ENCODE assay signal across 9 cellular contexts in genomic region chr7:73865738-73866445, GRCh38. TPM values are rescaled to one million over a fixed set of nuclear protein-coding genes. Genes with fewer than 3 reads are reported as not detected.
DNase-seq lines count a peak whose midpoint lies in the region; ATAC-seq and TF ChIP-seq lines count a peak whose summit lies in the region.
"Had no signal": no experiment of that assay in that cellular context is flagged by ENCODE, and none has a peak within 500 bp of the region (broad histone marks: within the 10 kb centered on the region; RNA-seq: fewer than 3 reads in every experiment).

No MANE protein-coding gene starts in this region.

- no peak overlapping the region for H2BK5ac ChIP-seq in trophoblast cell (ENCODE audit: low read depth, low read length, poor library complexity)

- H4K20me1 ChIP-seq in HCT116 (ENCODE audit: insufficient read depth) (no peaks in the 10 kb centered on the region), fibroblast of lung (ENCODE audit: control insufficient read depth, extremely low read depth, insufficient read depth, low read length) (no peaks in the 10 kb centered on the region)

- H2BK120ac ChIP-seq in trophoblast cell (ENCODE audit: insufficient read depth, low read length, poor library complexity): no peak overlapping the region

- H3K9me3 ChIP-seq in HCT116 (ENCODE audit: control insufficient read depth in 1 of 2, insufficient read depth in 1 of 2, low read depth in 1 of 2, low read length in 2 of 2) (no peaks in the 10 kb centered on the region), SJCRH30 (replicated peaks) (no peaks in the 10 kb centered on the region), fibroblast of lung (ENCODE audit: control insufficient read depth, insufficient read depth, low read depth, low read length) (no peaks in the 10 kb centered on the region), trophoblast cell (ENCODE audit: insufficient read depth, low read depth, low read length) (peaks cover 2% of the 10 kb centered on the region)
- H3K9me3 ChIP-seq in effector memory CD4-positive, alpha-beta T cell (ENCODE audit: control insufficient read depth, low read length): no peaks in the 10 kb centered on the region

- no peak overlapping the region for H3K18ac ChIP-seq in trophoblast cell (ENCODE audit: low read length)

- TF ChIP-seq RAD21 in HCT116 (IDR thresholded peaks at IDR 0.05; ENCODE audit: low read depth): peak; percentile 91

- no peaks in the 10 kb centered on the region for H3K9me2 ChIP-seq in HCT116 (ENCODE audit: insufficient read depth)

- CTCF ChIA-PET in HCT116 (lab: Charles Lee): interaction anchor here (2.8 kb wide), 1 partner anchor 160 kb away, joined by 23 read pairs; no protein-coding TSS in a partner anchor

- H4K12ac ChIP-seq in trophoblast cell (ENCODE audit: low read depth, low read length): no peak overlapping the region

- H3K14ac ChIP-seq in trophoblast cell (ENCODE audit: low read length): no peak overlapping the region

- no peaks in the 10 kb centered on the region for H3K79me2 ChIP-seq in HCT116 (ENCODE audit: insufficient read depth, low read length)
- H3K79me2 ChIP-seq in fibroblast of lung (ENCODE audit: control insufficient read depth, insufficient read depth, low read length): no peaks in the 10 kb centered on the region
- H3K79me2 ChIP-seq in trophoblast cell (ENCODE audit: control insufficient read depth, insufficient read depth, low read length, poor library complexity): no peaks in the 10 kb centered on the region

- H3K36me3 ChIP-seq in HCT116 (ENCODE audit: control insufficient read depth in 1 of 2, insufficient read depth in 2 of 2, low read length in 2 of 2) (no peaks in the 10 kb centered on the region), SJCRH30 (no peaks in the 10 kb centered on the region), fibroblast of lung (ENCODE audit: control insufficient read depth, insufficient read depth, low read length) (no peaks in the 10 kb centered on the region), trophoblast cell (ENCODE audit: control insufficient read depth in 1 of 2, insufficient read depth in 2 of 2, low read length in 2 of 2) (no peaks in the 10 kb centered on the region)
- no peaks in the 10 kb centered on the region for H3K36me3 ChIP-seq in effector memory CD4-positive, alpha-beta T cell (ENCODE audit: control insufficient read depth, insufficient read depth, low read length)

- H3K23ac ChIP-seq in trophoblast cell (ENCODE audit: low read length): no peak overlapping the region

- WGBS in trophoblast cell (ENCODE audit: extremely low coverage, insufficient coverage, insufficient read length): no CpG with 5 or more reads among the region's 6 CpGs

- H3K27me3 ChIP-seq in HCT116 (ENCODE audit: insufficient read depth, low read length): no peaks in the 10 kb centered on the region
- no peaks in the 10 kb centered on the region; the same call in 1 of the 2 replicates for H3K27me3 ChIP-seq in SJCRH30
- no peaks in the 10 kb centered on the region for H3K27me3 ChIP-seq in fibroblast of lung (ENCODE audit: control insufficient read depth, insufficient read depth, low read length)
- H3K27me3 ChIP-seq in trophoblast cell (ENCODE audit: insufficient read depth, low read length): no peaks in the 10 kb centered on the region
- H3K27me3 ChIP-seq in effector memory CD4-positive, alpha-beta T cell (replicated peaks; ENCODE audit: control insufficient read depth, insufficient read depth, low read length, poor library complexity, severe bottlenecking): no peaks in the 10 kb centered on the region

- POLR2A ChIA-PET in HCT116 (lab: Charles Lee): no interaction called here

- H3K79me1 ChIP-seq in trophoblast cell (ENCODE audit: low read length): no peaks in the 10 kb centered on the region

- H3K4me3 ChIP-seq in HCT116 (replicated peaks in 1 of 2; ENCODE audit: low read depth in 1 of 2, low read length in 2 of 2): no peak overlapping the region
- H3K4me3 ChIP-seq in SJCRH30: no peak overlapping the region
- no peak overlapping the region for H3K4me3 ChIP-seq in fibroblast of lung (replicated peaks in 1 of 4; ENCODE audit: control extremely low read depth in 1 of 4, insufficient read depth in 1 of 4, low read depth in 3 of 4, low read length in 4 of 4)
- peak overlapping the region; percentile 37 for H3K4me3 ChIP-seq in trophoblast cell (ENCODE audit: low read depth, low read length)
- no peak overlapping the region for H3K4me3 ChIP-seq in effector memory CD4-positive, alpha-beta T cell (ENCODE audit: insufficient read depth, low read depth, low read length, poor library complexity, severe bottlenecking)

- no TSS peak for BruUV-seq in HCT116 (replicated peaks; lab: Mats Ljungman, UMichigan)

- RAD21 ChIA-PET in HCT116 (lab: Charles Lee; ENCODE audit: low non-redundant PET in 1 of 2, low total read pairs in 2 of 2, uncharacterized antibody in 2 of 2, unreplicated experiment in 2 of 2): interaction anchor here in 1 of 2 experiments (0.9 kb wide), 1 partner anchor 161 kb away, joined by 3 read pairs; no protein-coding TSS in a partner anchor

- H2AFZ ChIP-seq in HCT116 (ENCODE audit: low read depth, low read length, poor library complexity, severe bottlenecking): no peak overlapping the region
- H2AFZ ChIP-seq in fibroblast of lung (ENCODE audit: low read length): no peak overlapping the region
- H2AFZ ChIP-seq in trophoblast cell (ENCODE audit: insufficient read depth, low read length, poor library complexity): no peak overlapping the region

- H3K4me1 ChIP-seq in HCT116 (ENCODE audit: control insufficient read depth in 1 of 2, insufficient read depth in 2 of 2, low read length in 2 of 2): no peaks in the 10 kb centered on the region
- peaks cover 7% of the 10 kb centered on the region; the same call in 1 of the 2 replicates for H3K4me1 ChIP-seq in SJCRH30
- H3K4me1 ChIP-seq in fibroblast of lung (ENCODE audit: control insufficient read depth, extremely low read depth, insufficient read depth, low read length): peaks cover 5% of the 10 kb centered on the region
- no peaks in the 10 kb centered on the region for H3K4me1 ChIP-seq in trophoblast cell (ENCODE audit: control insufficient read depth in 1 of 2, insufficient read depth in 2 of 2, low read length in 2 of 2)
- no peaks in the 10 kb centered on the region for H3K4me1 ChIP-seq in effector memory CD4-positive, alpha-beta T cell (ENCODE audit: control insufficient read depth, insufficient read depth, low read length, poor library complexity, severe bottlenecking)

- H3K4ac ChIP-seq in trophoblast cell (ENCODE audit: low read depth, low read length): no peak overlapping the region

- H3K4me2 ChIP-seq in HCT116 (ENCODE audit: low read length) (no peak overlapping the region), fibroblast of lung (ENCODE audit: extremely low read depth, insufficient read depth, low read length) (no peak overlapping the region), trophoblast cell (ENCODE audit: low read length) (no peak overlapping the region)

- no peak for TF ChIP-seq POLR2A in HCT116 (IDR thresholded peaks at IDR 0.05; ENCODE audit: borderline replicate concordance, extremely low read depth, insufficient read depth, insufficient read length)

- DNase-seq in DMS 273 (lab: John Stamatoyannopoulos, UW; ENCODE audit: unreplicated experiment): peak; percentile 91
- no peak for DNase-seq in HCT116 (ENCODE audit: low read depth, low spot score)
- peak; percentile 46 to 77 for DNase-seq in SJCRH30
- peak; percentile 40 to 72 for DNase-seq in fibroblast of lung (ENCODE audit: low read depth in 2 of 2)
- peak; percentile 44 to 63 for DNase-seq in trophoblast cell
- no peak for DNase-seq in effector memory CD4-positive, alpha-beta T cell

- no peak overlapping the region for H4K91ac ChIP-seq in trophoblast cell (ENCODE audit: low read depth, low read length)

- no peak overlapping the region for H4K8ac ChIP-seq in trophoblast cell (ENCODE audit: low read depth, low read length)

- intact Hi-C loops in HCT116 (cut with micrococcal nuclease): loop anchor here (1.0 kb wide), 4 partner anchors 113 to 535 kb away; no protein-coding TSS in a partner anchor

- peak; percentile 88 for ATAC-seq in HCT116
- no peak for ATAC-seq in GM19035 (IDR thresholded peaks at IDR 0.05; ENCODE audit: unreplicated experiment)
- no peak for ATAC-seq in GM18868 (IDR thresholded peaks at IDR 0.05; ENCODE audit: unreplicated experiment)

- H3K9ac ChIP-seq in HCT116 (ENCODE audit: low read length): no peak overlapping the region
- H3K9ac ChIP-seq in fibroblast of lung (ENCODE audit: insufficient read depth, low read length): no peak overlapping the region
- H3K9ac ChIP-seq in trophoblast cell (ENCODE audit: low read length): no peak overlapping the region

- TF ChIP-seq CTCF in HCT116 (IDR thresholded peaks at IDR 0.05 in 2 of 3, conservative IDR thresholded peaks at IDR 0.05 in 1 of 3; ENCODE audit: borderline replicate concordance in 1 of 3, insufficient read depth in 1 of 3, low read depth in 2 of 3, low read length in 2 of 3) (peak; percentile 70 to 75 (median 73); a peak in 5 of 6 replicates), fibroblast of lung (conservative IDR thresholded peaks at IDR 0.05 in 1 of 2, IDR thresholded peaks at IDR 0.05 in 1 of 2; ENCODE audit: low read depth in 1 of 2, low read length in 2 of 2) (peak; percentile 80 to 84)

- H2AK5ac ChIP-seq in trophoblast cell (ENCODE audit: low read length): no peak overlapping the region

- no peak overlapping the region for H2BK12ac ChIP-seq in trophoblast cell (ENCODE audit: low read length)

- H3K27ac ChIP-seq in HCT116 (ENCODE audit: low read depth, low read length) (no peak overlapping the region), SJCRH30 (no peak overlapping the region), fibroblast of lung (ENCODE audit: insufficient read depth, low read length) (no peak overlapping the region), trophoblast cell (ENCODE audit: low read depth, low read length) (no peak overlapping the region)
- no peak overlapping the region for H3K27ac ChIP-seq in effector memory CD4-positive, alpha-beta T cell (ENCODE audit: insufficient read depth, low read length, poor library complexity, severe bottlenecking)

RNA-seq across cellular contexts. Expression of gene TMEM270, which starts 4.9 kb away (rescaled TPM):
- 1.1 TPM for total RNA-seq in HCT116 (2021; ENCODE audit: unreplicated experiment)
- polyA plus RNA-seq in HCT116 (2012): 0.81 and 0.85 TPM in 2 replicates
- not detected in 2 replicates for total RNA-seq in SJCRH30 (2014; rRNA removed; shearing (Covaris generic))
- total RNA-seq in fibroblast of lung: not detected in 2 replicates
- not detected in 2 replicates for polyA plus RNA-seq in fibroblast of lung
- not detected in 2 replicates for polyA plus RNA-seq in fibroblast of lung (2012)
- polyA minus RNA-seq in fibroblast of lung (ENCODE audit: low replicate concordance): not detected in 2 replicates
- not detected in 2 replicates for polyA plus RNA-seq in trophoblast cell (2013)
- total RNA-seq: mesothelial cell of epicardium had no signal

RNA-seq across cellular contexts. Expression of gene METTL27, which starts 23.6 kb away (rescaled TPM):
- 30.4 TPM for total RNA-seq in HCT116 (2021; ENCODE audit: unreplicated experiment)
- 36.9 and 40.2 TPM in 2 replicates for polyA plus RNA-seq in HCT116 (2012)
- 0.30 and 0.55 TPM in 2 replicates for total RNA-seq in SJCRH30 (2014; rRNA removed; shearing (Covaris generic))
- total RNA-seq in fibroblast of lung: 4.9 and 15.7 TPM in 2 replicates
- polyA plus RNA-seq in fibroblast of lung: 0.96 and 2.1 TPM in 2 replicates
- 3.2 and 6.0 TPM in 2 replicates for polyA plus RNA-seq in fibroblast of lung (2012)
- polyA minus RNA-seq in fibroblast of lung (ENCODE audit: low replicate concordance): 1.0 and 9.9 TPM in 2 replicates
- polyA plus RNA-seq in trophoblast cell (2013): 1.3 and 1.5 TPM in 2 replicates

RNA-seq across cellular contexts. Expression of gene CLDN4, which starts 35.1 kb away (rescaled TPM):
- total RNA-seq in HCT116 (2021; ENCODE audit: unreplicated experiment) (234 TPM), fibroblast of lung (under 0.01 and 0.26 TPM in 2 replicates)
- 401 and 646 TPM in 2 replicates for polyA plus RNA-seq in HCT116 (2012)
- total RNA-seq in SJCRH30 (2014; rRNA removed; shearing (Covaris generic)): 0.06 and 0.08 TPM in 2 replicates
- polyA plus RNA-seq in fibroblast of lung: 0.51 and 0.73 TPM in 2 replicates
- 0.31 and 1.4 TPM in 2 replicates for polyA plus RNA-seq in fibroblast of lung (2012)
- 0.51 and 5.4 TPM in 2 replicates for polyA minus RNA-seq in fibroblast of lung (ENCODE audit: low replicate concordance)
- 166 and 180 TPM in 2 replicates for polyA plus RNA-seq in trophoblast cell (2013)

Comparison
In these comparisons a context has a peak if more than half of its experiments do, and no peak if none do; other contexts are left out.
1. DNase-seq: peak in DMS 273 (single experiment), SJCRH30 (2 of 2), fibroblast of lung (2 of 2) and trophoblast cell (2 of 2); none in HCT116 (single experiment) and effector memory CD4-positive, alpha-beta T cell (0 of 3).
2. RNA of gene CLDN4, which starts 35.1 kb away (total RNA-seq): 234 TPM in HCT116 (single experiment); 0.06 to 0.08 TPM in SJCRH30 and under 0.01 to 0.26 TPM in fibroblast of lung; every median in the first group is over 100 times any median in the second.